ENCODE assay signal across 8 cellular contexts in genomic region chr3:43503067-43503728, GRCh38.
DNase-seq lines count a peak whose midpoint lies in the region; ATAC-seq, FAIRE-seq and TF ChIP-seq lines count a peak whose summit lies in the region.

No MANE protein-coding gene starts in this region.

- H4K20me1 ChIP-seq in endothelial cell of umbilical vein (replicated peaks; ENCODE audit: control insufficient read depth, extremely low read depth, insufficient read depth, low read length), result no peaks in the 10 kb centered on the region

- H3K9me3 ChIP-seq in AG04450 (ENCODE audit: control insufficient read depth, insufficient read depth, low read length), result no peaks in the 10 kb centered on the region
- H3K9me3 ChIP-seq in Peyer's patch, result no peaks in the 10 kb centered on the region
- no peaks in the 10 kb centered on the region for H3K9me3 ChIP-seq in endothelial cell of umbilical vein (replicated peaks; ENCODE audit: control insufficient read depth, insufficient read depth, low read length)
- no peaks in the 10 kb centered on the region for H3K9me3 ChIP-seq in prostate gland

- ATAC-seq in GM18511 (IDR thresholded peaks at IDR 0.05; ENCODE audit: unreplicated experiment), result no peak

- H3K36me3 ChIP-seq in Peyer's patch (no peaks in the 10 kb centered on the region), endothelial cell of umbilical vein (ENCODE audit: control insufficient read depth in 2 of 2, extremely low read depth in 1 of 2, insufficient read depth in 2 of 2, low read length in 2 of 2) (no peaks in the 10 kb centered on the region), prostate gland (no peaks in the 10 kb centered on the region)

- no peak for DNase-seq in AG04450 (ENCODE audit: low read depth, low spot score)
- DNase-seq in GM18507 (ENCODE audit: extremely low spot score, insufficient read length, low read depth), result no peak
- no peak for DNase-seq in Peyer's patch
- DNase-seq in endothelial cell of umbilical vein (ENCODE audit: low read depth, low spot score), result peak; percentile 67
- DNase-seq in prostate gland (ENCODE audit: low spot score), result no peak
- no peak for DNase-seq in occipital lobe (lab: John Stamatoyannopoulos, UW)
- no peak for DNase-seq in cortex of kidney (lab: John Stamatoyannopoulos, UW)

- H3K9ac ChIP-seq in endothelial cell of umbilical vein (replicated peaks; ENCODE audit: extremely low read depth, insufficient read depth, low read length), result peak overlapping the region; percentile 46

- no peaks in the 10 kb centered on the region for H3K27me3 ChIP-seq in AG04450 (ENCODE audit: control insufficient read depth, insufficient read depth, low read length)
- H3K27me3 ChIP-seq in Peyer's patch, result no peaks in the 10 kb centered on the region
- no peaks in the 10 kb centered on the region for H3K27me3 ChIP-seq in endothelial cell of umbilical vein (ENCODE audit: control insufficient read depth in 2 of 2, insufficient read depth in 2 of 2, low read length in 2 of 2)
- H3K27me3 ChIP-seq in prostate gland (replicated peaks; ENCODE audit: insufficient read depth), result no peaks in the 10 kb centered on the region

- FAIRE-seq in GM18507 (lab: Jason Lieb, UNC), result peak; percentile 12
- peak; percentile 62 for FAIRE-seq in endothelial cell of umbilical vein (lab: Jason Lieb, UNC)

- TF ChIP-seq POLR2A in Peyer's patch (IDR thresholded peaks at IDR 0.05) (no peak), endothelial cell of umbilical vein (IDR thresholded peaks at IDR 0.05; ENCODE audit: low read depth, low read length) (no peak), prostate gland (IDR thresholded peaks at IDR 0.05) (no peak)

- H3K27ac ChIP-seq in AG04450 (ENCODE audit: low read depth, low read length) (no peak overlapping the region), Peyer's patch (no peak overlapping the region), endothelial cell of umbilical vein (ENCODE audit: insufficient read depth, low read depth, low read length) (peak overlapping the region; percentile 58), prostate gland (peak overlapping the region in 1 of 2 donors; percentile 25)

- intact Hi-C loops in endothelial cell of umbilical vein (cut with micrococcal nuclease) (loop anchor here (1.0 to 5.0 kb wide), 7 partner anchors 109 to 694 kb away; no protein-coding TSS in a partner anchor), prostate gland (cut with DNase I) (loop anchor here (5.0 kb wide), 2 partner anchors 341 to 541 kb away; no protein-coding TSS in a partner anchor)

- no TSS peak for BruUV-seq in endothelial cell of umbilical vein (replicated peaks; lab: Mats Ljungman, UMichigan)

- WGBS in prostate gland, result 13% methylated on average over 2 of the region's 2 CpGs

- H2AFZ ChIP-seq in endothelial cell of umbilical vein (ENCODE audit: low read depth, low read length), result peak overlapping the region; percentile 70

- no peaks in the 10 kb centered on the region for H3K9me1 ChIP-seq in endothelial cell of umbilical vein (replicated peaks; ENCODE audit: control insufficient read depth, extremely low read depth, insufficient read depth, low read length)

- H3K4me2 ChIP-seq in endothelial cell of umbilical vein (ENCODE audit: insufficient read depth, low read length), result no peak overlapping the region

- POLR2A ChIA-PET in AG04450 (lab: Yijun Ruan, JAX) (no interaction called here), endothelial cell of umbilical vein (lab: Charles Lee) (interaction anchor here (0.9 to 2.3 kb wide), 5 partner anchors 109 to 280 kb away, joined by 3 to 7 read pairs (median 4); no protein-coding TSS in a partner anchor)

- H3K4me1 ChIP-seq in Peyer's patch, result no peaks in the 10 kb centered on the region
- peaks cover 39% of the 10 kb centered on the region for H3K4me1 ChIP-seq in endothelial cell of umbilical vein (ENCODE audit: control insufficient read depth, extremely low read depth, insufficient read depth, low read length)
- H3K4me1 ChIP-seq in prostate gland (replicated peaks), result no peaks in the 10 kb centered on the region

- CTCF ChIA-PET in AG04450 (lab: Charles Lee) (interaction anchor here (0.6 to 4.0 kb wide), 37 partner anchors 9 to 732 kb away, joined by 3 to 35 read pairs (median 4); no protein-coding TSS in a partner anchor), endothelial cell of umbilical vein (lab: Charles Lee) (interaction anchor here (0.5 to 4.9 kb wide), 73 partner anchors 8 to 695 kb away, joined by 3 to 63 read pairs (median 5); partner anchors contain the start of genes ANO10 and SNRK)

- no peak overlapping the region for H3K4me3 ChIP-seq in AG04450 (ENCODE audit: low read depth, low read length)
- no peak overlapping the region for H3K4me3 ChIP-seq in Peyer's patch
- H3K4me3 ChIP-seq in endothelial cell of umbilical vein (replicated peaks in 1 of 3; ENCODE audit: insufficient read depth in 1 of 3, low read depth in 1 of 3, low read length in 3 of 3), result no peak overlapping the region
- no peak overlapping the region for H3K4me3 ChIP-seq in prostate gland

- peaks cover 6% of the 10 kb centered on the region for H3K79me2 ChIP-seq in endothelial cell of umbilical vein (ENCODE audit: control insufficient read depth, insufficient read depth, low read length)

- TF ChIP-seq CTCF in AG04450 (IDR thresholded peaks at IDR 0.05; ENCODE audit: low read depth, low read length) (peak; percentile 56), Peyer's patch (IDR thresholded peaks at IDR 0.05) (peak in 5 of 6 experiments; percentile 36 to 65 (median 59)), endothelial cell of umbilical vein (IDR thresholded peaks at IDR 0.05; ENCODE audit: extremely low read depth in 1 of 2, insufficient read depth in 1 of 2, low read depth in 1 of 2, low read length in 2 of 2) (peak; percentile 20 to 33), prostate gland (IDR thresholded peaks at IDR 0.05) (peak; percentile 24 to 68 (median 58))

- dilution Hi-C loops in endothelial cell of umbilical vein (cut with MboI; ENCODE audit: extremely low pct_ligation_motif_present, low sequenced_read_pairs), result no loop called here

TF ChIP-seq in endothelial cell of umbilical vein, 7 proteins besides CTCF, POLR2A, EP300 and RAD21:
- TF ChIP-seq GATA2 (IDR thresholded peaks at IDR 0.05; ENCODE audit: insufficient read depth, insufficient read length, low read depth, low read length), result no peak
- no peak for TF ChIP-seq FOS (IDR thresholded peaks at IDR 0.05; ENCODE audit: borderline replicate concordance, insufficient read depth, low read length)
- TF ChIP-seq MAX (IDR thresholded peaks at IDR 0.05; ENCODE audit: insufficient read depth, insufficient read length), result no peak
- no peak for TF ChIP-seq POLR2AphosphoS5 (IDR thresholded peaks at IDR 0.05; ENCODE audit: insufficient read depth, low read depth, low read length)
TF ChIP-seq in endothelial cell of umbilical vein: peak in this region for 0.
